In genomic region chr10:93579985-93580711, GRCh38 we compare ENCODE assay signal across 1 cellular context.
TF ChIP-seq lines count a peak whose summit lies in the region.

No MANE protein-coding gene starts in this region.

TF ChIP-seq in K562, 482 proteins besides CTCF, POLR2A, EP300 and RAD21:
- peak; percentile 90 for TF ChIP-seq ZNF184 (CRISPR knock-in tag; IDR thresholded peaks at IDR 0.05)
- TF ChIP-seq ZBTB17 (CRISPR knock-in tag; IDR thresholded peaks at IDR 0.05), result no peak
- TF ChIP-seq RBM25 (IDR thresholded peaks at IDR 0.05; ENCODE audit: low read depth, low read length, severe bottlenecking), result peak; percentile 47
- TF ChIP-seq ZNF316 (IDR thresholded peaks at IDR 0.05), result peak; percentile 38; the same call in 1 of the 2 replicates
- TF ChIP-seq ZNF239 (CRISPR knock-in tag; IDR thresholded peaks at IDR 0.05), result peak; percentile 90
